ENCODE assay signal across 27 cellular contexts in the genomic region with DNA sequence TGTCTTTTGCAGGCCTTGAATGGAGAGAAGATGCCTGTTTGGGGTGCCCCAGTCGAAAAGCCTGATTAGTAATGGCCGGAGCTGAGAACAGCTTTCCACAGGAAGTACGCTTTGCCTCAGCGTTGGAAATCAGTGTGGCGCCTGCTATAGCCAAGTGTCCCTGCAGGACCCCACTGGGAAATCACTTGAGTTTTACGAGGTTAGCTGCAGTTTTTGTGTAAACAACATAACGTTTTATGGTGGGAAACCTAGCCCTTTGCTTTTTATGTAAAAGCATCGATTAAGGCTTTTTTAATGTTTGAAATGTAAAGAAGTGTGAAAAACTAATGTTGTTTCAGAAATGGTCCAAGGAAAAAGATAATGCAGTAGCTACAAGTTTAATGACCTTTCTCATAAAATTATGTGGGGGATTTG.
DNase-seq lines count a peak whose midpoint lies in the region; ATAC-seq and TF ChIP-seq lines count a peak whose summit lies in the region.
"Had no signal": no experiment of that assay in that cellular context is flagged by ENCODE, and none has a peak within 500 bp of the region (broad histone marks: within the 10 kb centered on the region; RNA-seq: fewer than 3 reads in every experiment).

No MANE protein-coding gene starts in this region.

- intact Hi-C loops in PC-3 (cut with micrococcal nuclease): loop anchor here (1.0 to 10.0 kb wide), 6 partner anchors 91 to 298 kb away; no protein-coding TSS in a partner anchor

- H3K36me3 Mint-ChIP-seq in endodermal cell (ENCODE audit: low read depth): no peaks in the 10 kb centered on the region
- H3K36me3 Mint-ChIP-seq: activated naive CD4-positive, alpha-beta T cell treated with anti-CD3 and anti-CD28 coated beads, Interleukin-2, amount 10 ng/mL, durations not matched to agents 7 days and 5 days had no signal

- H3K27ac ChIP-seq in PC-3 (ENCODE audit: low read length): no peak overlapping the region
- H3K27ac ChIP-seq in endodermal cell (ENCODE audit: low read depth, low read length): no peak overlapping the region
- H3K27ac ChIP-seq: 22Rv1, adrenal gland, body of pancreas, dorsolateral prefrontal cortex, esophagus squamous epithelium, parathyroid adenoma, upper lobe of left lung had no signal

- peaks cover 31% of the 10 kb centered on the region for H3K4me1 ChIP-seq in PC-3 (ENCODE audit: insufficient read depth, low read length)
- H3K4me1 ChIP-seq in endodermal cell (ENCODE audit: control insufficient read depth, insufficient read depth, low read length): no peaks in the 10 kb centered on the region
- H3K4me1 ChIP-seq: adrenal gland, body of pancreas, esophagus squamous epithelium, parathyroid adenoma, upper lobe of left lung had no signal

- no peak overlapping the region for H3K4me3 Mint-ChIP-seq in endodermal cell
- H3K4me3 Mint-ChIP-seq: activated CD8-positive, alpha-beta T cell treated with anti-CD3 and anti-CD28 coated beads for 36 hours; activated naive CD4-positive, alpha-beta T cell treated with anti-CD3 and anti-CD28 coated beads, Interleukin-2, amount 10 ng/mL, durations not matched to agents 7 days and 5 days; GM23338; nephron had no signal

- TF ChIP-seq CTCF in PC-3 (conservative IDR thresholded peaks at IDR 0.05; ENCODE audit: low read depth, low read length) (no peak), endodermal cell (conservative IDR thresholded peaks at IDR 0.05) (no peak), GM20000 (IDR thresholded peaks at IDR 0.05; ENCODE audit: extremely low read depth, missing control alignments) (no peak)

- no peak overlapping the region for H3K27ac Mint-ChIP-seq in endodermal cell
- H3K27ac Mint-ChIP-seq: activated CD8-positive, alpha-beta T cell treated with anti-CD3 and anti-CD28 coated beads for 36 hours; activated naive CD4-positive, alpha-beta T cell treated with anti-CD3 and anti-CD28 coated beads, Interleukin-2, amount 10 ng/mL, durations not matched to agents 7 days and 5 days; GM23338 had no signal

- H3K27me3 ChIP-seq in PC-3 (ENCODE audit: low read length) (no peaks in the 10 kb centered on the region), endodermal cell (ENCODE audit: control insufficient read depth, insufficient read depth, low read length, poor library complexity, severe bottlenecking) (no peaks in the 10 kb centered on the region)
- H3K27me3 ChIP-seq: adrenal gland, body of pancreas, dorsolateral prefrontal cortex, esophagus squamous epithelium, upper lobe of left lung had no signal

- ATAC-seq in PC-3: peak; percentile 7; the same call in 1 of the 2 replicates
- ATAC-seq: activated CD8-positive, alpha-beta T cell treated with anti-CD3 and anti-CD28 coated beads for 36 hours; body of pancreas had no signal

- no peak overlapping the region for H3K9ac ChIP-seq in PC-3 (ENCODE audit: low read length)
- no peak overlapping the region for H3K9ac ChIP-seq in endodermal cell (ENCODE audit: extremely low read depth, low read length, poor library complexity, severe bottlenecking)
- H3K9ac ChIP-seq: parathyroid adenoma had no signal

- DNase-seq in DMS79 treated with DMSO at 0.1 percent for 48 hours (lab: John Stamatoyannopoulos, UW): peak; percentile 22
- DNase-seq in DMS79 (lab: John Stamatoyannopoulos, UW): no peak
- peak; percentile 22 for DNase-seq in A172 (ENCODE audit: low spot score)
- DNase-seq in PC-3: no peak
- DNase-seq in endodermal cell: peak; percentile 40
- no peak for DNase-seq in activated CD8-positive, alpha-beta memory T cell treated with anti-CD3 and anti-CD28 coated beads for 24 hours
- DNase-seq in globus pallidus (ENCODE audit: low spot score): no peak
- no peak for DNase-seq in GM20000 (ENCODE audit: low spot score)
- DNase-seq: activated CD8-positive, alpha-beta T cell treated with anti-CD3 and anti-CD28 coated beads for 36 hours; activated naive CD4-positive, alpha-beta T cell treated with anti-CD3 and anti-CD28 coated beads, Interleukin-2, amount 10 ng/mL, durations not matched to agents 7 days and 5 days; adrenal gland; body of pancreas; cerebellar nuclear complex; dorsolateral prefrontal cortex; esophagus squamous epithelium; hippocampal formation; KBM-7; NCI-H1105; NCI-H2029 treated with DMSO at 0.1 percent for 48 hours; NCI-H2227 treated with DMSO at 0.1 percent for 48 hours; retina; stimulated activated naive CD4-positive, alpha-beta T cell; upper lobe of left lung had no signal

- H3K36me3 ChIP-seq in PC-3 (ENCODE audit: low read depth, low read length) (no peaks in the 10 kb centered on the region), endodermal cell (ENCODE audit: control insufficient read depth, insufficient read depth, low read length) (no peaks in the 10 kb centered on the region)
- H3K36me3 ChIP-seq: adrenal gland, esophagus squamous epithelium, upper lobe of left lung had no signal

- no peaks in the 10 kb centered on the region for H3K9me3 Mint-ChIP-seq in endodermal cell
- H3K9me3 Mint-ChIP-seq: activated CD8-positive, alpha-beta T cell treated with anti-CD3 and anti-CD28 coated beads for 36 hours; activated naive CD4-positive, alpha-beta T cell treated with anti-CD3 and anti-CD28 coated beads, Interleukin-2, amount 10 ng/mL, durations not matched to agents 7 days and 5 days; GM23338; nephron had no signal

- H4K20me1 ChIP-seq in PC-3 (ENCODE audit: low read length): no peaks in the 10 kb centered on the region

- POLR2A ChIA-PET in PC-3 (lab: Charles Lee; ENCODE audit: unreplicated experiment): no interaction called here

- H3F3A ChIP-seq in PC-3 (ENCODE audit: low read length, unreplicated experiment): no peaks in the 10 kb centered on the region

- H3K79me2 ChIP-seq in PC-3 (ENCODE audit: low read length): no peaks in the 10 kb centered on the region
- H3K79me2 ChIP-seq: parathyroid adenoma had no signal

- no TSS peak for BruUV-seq in PC-3 (replicated peaks; lab: Mats Ljungman, UMichigan)

- H3K9me2 ChIP-seq in PC-3 (replicated peaks; ENCODE audit: low read length): no peaks in the 10 kb centered on the region

- 0 out of 2 replicates have a peak overlapping the region, but pooled peaks have one; percentile 3 for H3K4me2 ChIP-seq in PC-3 (ENCODE audit: low read length)
- H3K4me2 ChIP-seq: GM23338 had no signal

- CTCF ChIA-PET in PC-3 (lab: Charles Lee): interaction anchor here (0.8 kb wide), 1 partner anchor 28 kb away, joined by 3 read pairs; no protein-coding TSS in a partner anchor

- H3K4me1 Mint-ChIP-seq in endodermal cell: no peaks in the 10 kb centered on the region
- H3K4me1 Mint-ChIP-seq: activated naive CD4-positive, alpha-beta T cell treated with anti-CD3 and anti-CD28 coated beads, Interleukin-2, amount 10 ng/mL, durations not matched to agents 7 days and 5 days had no signal

- H3K4me3 ChIP-seq in PC-3 (ENCODE audit: low read length): no peak overlapping the region
- H3K4me3 ChIP-seq in endodermal cell (ENCODE audit: low read length): no peak overlapping the region
- H3K4me3 ChIP-seq: adrenal gland, body of pancreas, dorsolateral prefrontal cortex, esophagus squamous epithelium, GM23338, upper lobe of left lung had no signal

- peak overlapping the region; percentile 28; the same call in 1 of the 2 replicates for H2AFZ ChIP-seq in PC-3 (ENCODE audit: low read length)
- H2AFZ ChIP-seq: GM23338, parathyroid adenoma had no signal

- 88 to 95% methylated on average over 8 of the region's 8 CpGs for WGBS in endodermal cell (ENCODE audit: insufficient coverage in 1 of 2, insufficient read length in 1 of 2), 2 experiments

- no peaks in the 10 kb centered on the region for H3K27me3 Mint-ChIP-seq in endodermal cell (ENCODE audit: insufficient read depth)

- H3K9me3 ChIP-seq in PC-3 (ENCODE audit: low read length) (no peaks in the 10 kb centered on the region), endodermal cell (ENCODE audit: control insufficient read depth, low read length) (no peaks in the 10 kb centered on the region)
- H3K9me3 ChIP-seq: adrenal gland, body of pancreas, esophagus squamous epithelium, upper lobe of left lung had no signal

Comparison
In these comparisons a context has a peak if more than half of its experiments do, and no peak if none do; other contexts are left out.
1. DNase-seq: peak in DMS79 treated with DMSO at 0.1 percent for 48 hours (single experiment), A172 (single experiment) and endodermal cell (single experiment); none in DMS79 (single experiment), PC-3 (single experiment), activated CD8-positive, alpha-beta memory T cell treated with anti-CD3 and anti-CD28 coated beads for 24 hours (single experiment), globus pallidus (single experiment) and GM20000 (single experiment).